In the genomic region with DNA sequence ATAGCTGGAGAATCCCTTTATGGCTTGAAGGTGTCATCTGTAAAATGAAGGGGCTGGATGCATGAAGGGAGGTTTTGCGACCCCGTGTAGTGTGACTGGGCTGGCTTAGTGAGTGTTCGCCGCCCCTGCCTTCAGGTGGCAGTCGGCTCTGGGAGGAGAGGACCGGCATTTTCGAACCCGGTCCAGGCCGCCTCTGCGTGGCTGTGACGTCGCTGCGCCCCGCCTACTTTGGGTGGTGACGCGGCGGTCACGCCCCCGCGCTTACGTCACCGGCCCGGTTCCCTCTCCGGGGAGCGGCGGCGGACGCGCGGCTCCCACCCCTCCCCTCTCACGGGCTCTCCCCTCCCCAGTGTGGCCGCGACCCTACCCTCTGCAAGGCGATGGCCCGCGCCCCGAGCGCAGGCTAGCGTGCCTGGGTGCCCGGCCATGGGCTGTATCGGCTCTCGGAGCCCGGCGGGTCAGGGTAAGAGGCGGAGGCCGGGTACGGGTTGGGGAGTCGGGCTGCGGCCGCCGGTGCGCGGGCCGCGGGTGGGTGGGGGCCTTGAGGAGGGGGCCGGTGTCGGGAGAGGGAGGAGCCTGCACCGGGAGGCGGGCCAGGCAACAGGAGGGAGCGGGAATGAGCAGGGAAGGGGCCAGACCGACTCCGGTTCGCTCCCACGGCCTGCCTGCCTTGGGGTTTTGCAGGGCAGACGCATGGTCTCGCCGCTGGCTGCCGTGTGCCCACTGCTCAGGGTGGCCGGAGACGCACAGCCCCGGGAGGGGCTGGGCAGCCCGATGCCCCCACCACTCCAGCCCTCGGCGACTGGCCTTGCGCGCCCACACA, we compare ENCODE assay signal across 8 cellular contexts. TPM values are rescaled to one million over a fixed set of nuclear protein-coding genes. Genes with fewer than 3 reads are reported as not detected.
A peak's percentile ranks its signal among the peaks of the same experiment; 100 is the strongest.
DNase-seq lines count a peak whose midpoint lies in the region; ATAC-seq and TF ChIP-seq lines count a peak whose summit lies in the region.

No MANE protein-coding gene starts in this region.

- TF ChIP-seq POLR2A in erythroblast (IDR thresholded peaks at IDR 0.05; ENCODE audit: low read length): peak; percentile 76

- no peak for TF ChIP-seq CTCF in BE2C (IDR thresholded peaks at IDR 0.05; ENCODE audit: low read depth, low read length)
- TF ChIP-seq CTCF in OCI-LY1 (IDR thresholded peaks at IDR 0.05; ENCODE audit: low read length): peak; percentile 5; the same call in 1 of the 2 replicates

- H3F3A ChIP-seq in OCI-LY1 (ENCODE audit: insufficient read depth, low read length): peaks cover 19% of the 10 kb centered on the region; the same call in 1 of the 2 replicates

- H3K27ac ChIP-seq in OCI-LY1 (ENCODE audit: low read depth, low read length, poor library complexity, severe bottlenecking): peak overlapping the region; percentile 57

- no peak overlapping the region for H2AFZ ChIP-seq in OCI-LY1 (ENCODE audit: low read length)

- peak overlapping the region; percentile 72 for H3K4me2 ChIP-seq in OCI-LY1 (ENCODE audit: low read length)

- H3K36me3 ChIP-seq in BE2C: peaks cover 47% of the 10 kb centered on the region
- H3K36me3 ChIP-seq in OCI-LY1 (ENCODE audit: insufficient read depth, low read length): peaks cover 46% of the 10 kb centered on the region
- peaks cover 19% of the 10 kb centered on the region for H3K36me3 ChIP-seq in mucosa of stomach (ENCODE audit: control insufficient read depth, insufficient read depth, low read length)

- ATAC-seq in GM19324 (IDR thresholded peaks at IDR 0.05; ENCODE audit: low FRiP score, unreplicated experiment): peak; percentile 85

- no peaks in the 10 kb centered on the region for H3K9me2 ChIP-seq in OCI-LY1 (ENCODE audit: low read depth, low read length)

- peak overlapping the region; percentile 63 for H3K9ac ChIP-seq in OCI-LY1 (ENCODE audit: low read length)
- H3K9ac ChIP-seq in mucosa of stomach (ENCODE audit: low read length): peak overlapping the region; percentile 71

- no peaks in the 10 kb centered on the region for H4K20me1 ChIP-seq in OCI-LY1 (ENCODE audit: insufficient read depth, low read length)

- no peaks in the 10 kb centered on the region for H3K79me2 ChIP-seq in OCI-LY1 (ENCODE audit: insufficient read depth, low read length)

- H3K4me1 ChIP-seq in BE2C: peaks cover 27% of the 10 kb centered on the region
- H3K4me1 ChIP-seq in OCI-LY1 (ENCODE audit: insufficient read depth, low read length, severe bottlenecking): peaks cover 16% of the 10 kb centered on the region
- peaks cover 27% of the 10 kb centered on the region for H3K4me1 ChIP-seq in mucosa of stomach (ENCODE audit: control insufficient read depth, insufficient read depth, low read length)

- H3K9me3 ChIP-seq in BE2C (no peaks in the 10 kb centered on the region), OCI-LY1 (ENCODE audit: low read length) (no peaks in the 10 kb centered on the region), mucosa of stomach (ENCODE audit: control insufficient read depth, low read length) (no peaks in the 10 kb centered on the region)

- DNase-seq in BE2C (peak; percentile 91), HK-2 (ENCODE audit: unreplicated experiment) (peak; percentile 89), erythroblast (lab: John Stamatoyannopoulos, UW) (peak; percentile 89 to 95)
- peak; percentile 97 for DNase-seq in activated T-cell treated with anti-CD3 and anti-CD28 coated beads, Interleukin-2, amount 50 U/mL, for 1 hour
- DNase-seq in stimulated activated CD8-positive, alpha-beta memory T cell treated with anti-CD3 and anti-CD28 coated beads, Interleukin-4, amount 100 ng/mL, for 48 hours: peak; percentile 95

- H3K4me3 ChIP-seq in BE2C (ENCODE audit: low read depth, low read length) (peak overlapping the region; percentile 77), OCI-LY1 (ENCODE audit: low read depth, low read length, poor library complexity, severe bottlenecking) (peak overlapping the region; percentile 66), mucosa of stomach (ENCODE audit: low read length) (peak overlapping the region; percentile 48)

- H3K27me3 ChIP-seq in BE2C (no peaks in the 10 kb centered on the region), OCI-LY1 (ENCODE audit: insufficient read depth, low read length) (no peaks in the 10 kb centered on the region), mucosa of stomach (ENCODE audit: control insufficient read depth, insufficient read depth, low read length) (no peaks in the 10 kb centered on the region)

RNA-seq across cellular contexts. Expression of a gene that starts 1.5 kb away (rescaled TPM):
- polyA plus RNA-seq in BE2C (2012; ENCODE audit: insufficient read depth, insufficient read length, low read depth): 36.2 TPM

RNA-seq across cellular contexts. Expression of a gene that starts 21.5 kb away (rescaled TPM):
- 549 TPM for polyA plus RNA-seq in BE2C (2012; ENCODE audit: insufficient read depth, insufficient read length, low read depth)

RNA-seq across cellular contexts. Expression of a gene that starts 25.5 kb away (rescaled TPM):
- polyA plus RNA-seq in BE2C (2012; ENCODE audit: insufficient read depth, insufficient read length, low read depth): 12.2 TPM

RNA-seq across cellular contexts. Expression of a gene that starts 25.6 kb away (rescaled TPM):
- 242 TPM for polyA plus RNA-seq in BE2C (2012; ENCODE audit: insufficient read depth, insufficient read length, low read depth)

RNA-seq across cellular contexts. Expression of a gene that starts 36.8 kb away (rescaled TPM):
- polyA plus RNA-seq in BE2C (2012; ENCODE audit: insufficient read depth, insufficient read length, low read depth): 356 TPM

Comparison
In these comparisons a context has a peak if more than half of its experiments do, and no peak if none do; other contexts are left out.
1. Peak in every context shown above with its lines: DNase-seq, ATAC-seq, H3K4me3 ChIP-seq and H3K27ac ChIP-seq.